ENCODE assay signal across 2 cellular contexts in the genomic region with DNA sequence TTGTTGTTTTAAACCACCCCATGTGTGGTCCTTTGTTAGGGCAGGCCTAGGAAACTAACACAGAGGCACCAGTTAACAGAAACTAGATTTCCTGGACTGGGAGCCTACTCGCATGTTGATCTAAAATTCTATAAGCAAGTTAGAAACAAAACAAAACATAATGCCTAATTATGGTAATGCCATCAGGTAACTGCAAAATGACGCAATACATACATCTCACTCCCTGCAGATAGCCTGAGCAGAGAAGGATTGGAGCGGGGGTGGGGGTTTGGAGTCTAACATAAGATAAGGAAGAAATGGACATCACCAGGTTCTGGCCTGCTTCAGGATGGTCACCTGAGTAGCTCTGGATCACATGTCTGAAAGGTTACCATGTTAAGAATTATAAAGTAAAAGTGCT.
TF ChIP-seq lines count a peak whose summit lies in the region.

No MANE protein-coding gene starts in this region.

TF ChIP-seq in GM23338, 12 proteins besides CTCF, POLR2A, EP300 and RAD21 (continued from another document and continues in another):
- TF ChIP-seq ZNF462 (CRISPR knock-in tag; IDR thresholded peaks at IDR 0.05): no peak
- TF ChIP-seq ZNF331 (CRISPR knock-in tag; IDR thresholded peaks at IDR 0.05; ENCODE audit: low read depth): no peak
- no peak for TF ChIP-seq POLR2AphosphoS5 (IDR thresholded peaks at IDR 0.05; ENCODE audit: low read depth)
- no peak for TF ChIP-seq EZH2 (IDR thresholded peaks at IDR 0.05; ENCODE audit: low read depth, unreplicated experiment)
- no peak for TF ChIP-seq JUNB (IDR thresholded peaks at IDR 0.05; ENCODE audit: unreplicated experiment)
- no peak for TF ChIP-seq ZNF114 (CRISPR knock-in tag; IDR thresholded peaks at IDR 0.05)
- no peak for TF ChIP-seq ETS1 (IDR thresholded peaks at IDR 0.05)
- TF ChIP-seq EZH2phosphoT487 (IDR thresholded peaks at IDR 0.05; ENCODE audit: unreplicated experiment): no peak
- no peak for TF ChIP-seq REST (IDR thresholded peaks at IDR 0.05; ENCODE audit: unreplicated experiment)
- TF ChIP-seq STAT1 (IDR thresholded peaks at IDR 0.05; ENCODE audit: unreplicated experiment): no peak

TF ChIP-seq in HepG2, 621 proteins besides CTCF, POLR2A, EP300 and RAD21 (continued from another document):
- TF ChIP-seq THAP9 (CRISPR knock-in tag; IDR thresholded peaks at IDR 0.05; ENCODE audit: borderline replicate concordance): no peak
- TF ChIP-seq SP4 (CRISPR knock-in tag; IDR thresholded peaks at IDR 0.05): 0 out of 2 replicates have a peak, but pooled peaks have one; percentile 17
- no peak for TF ChIP-seq ZNF577 (CRISPR knock-in tag; IDR thresholded peaks at IDR 0.05; ENCODE audit: borderline replicate concordance, low read depth)
- no peak for TF ChIP-seq MZF1 (CRISPR knock-in tag; IDR thresholded peaks at IDR 0.05; ENCODE audit: borderline replicate concordance)
- no peak for TF ChIP-seq MEF2D (CRISPR knock-in tag; IDR thresholded peaks at IDR 0.05)
- peak; percentile 89 for TF ChIP-seq CEBPG (CRISPR knock-in tag; IDR thresholded peaks at IDR 0.05)
- TF ChIP-seq SSRP1 (CRISPR knock-in tag; IDR thresholded peaks at IDR 0.05): no peak
- TF ChIP-seq CEBPB (IDR thresholded peaks at IDR 0.05; ENCODE audit: borderline replicate concordance, low read depth, low read length): peak; percentile 91
- TF ChIP-seq, protein P1, sequence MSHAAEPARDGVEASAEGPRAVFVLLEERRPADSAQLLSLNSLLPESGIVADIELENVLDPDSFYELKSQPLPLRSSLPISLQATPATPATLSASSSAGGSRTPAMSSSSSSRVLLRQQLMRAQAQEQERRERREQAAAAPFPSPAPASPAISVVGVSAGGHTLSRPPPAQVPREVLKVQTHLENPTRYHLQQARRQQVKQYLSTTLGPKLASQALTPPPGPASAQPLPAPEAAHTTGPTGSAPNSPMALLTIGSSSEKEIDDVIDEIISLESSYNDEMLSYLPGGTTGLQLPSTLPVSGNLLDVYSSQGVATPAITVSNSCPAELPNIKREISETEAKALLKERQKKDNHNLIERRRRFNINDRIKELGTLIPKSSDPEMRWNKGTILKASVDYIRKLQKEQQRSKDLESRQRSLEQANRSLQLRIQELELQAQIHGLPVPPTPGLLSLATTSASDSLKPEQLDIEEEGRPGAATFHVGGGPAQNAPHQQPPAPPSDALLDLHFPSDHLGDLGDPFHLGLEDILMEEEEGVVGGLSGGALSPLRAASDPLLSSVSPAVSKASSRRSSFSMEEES (CRISPR knock-in tag; IDR thresholded peaks at IDR 0.05): no peak
- TF ChIP-seq PHB2 (IDR thresholded peaks at IDR 0.05; ENCODE audit: partially characterized antibody): no peak
- TF ChIP-seq ZNF557 (CRISPR knock-in tag; IDR thresholded peaks at IDR 0.05): no peak
- TF ChIP-seq NFAT5 (CRISPR knock-in tag; IDR thresholded peaks at IDR 0.05): no peak
- TF ChIP-seq DNMT1 (CRISPR knock-in tag; IDR thresholded peaks at IDR 0.05): no peak
